Comparison of ENCODE assay signal across 8 cellular contexts in the genomic region with DNA sequence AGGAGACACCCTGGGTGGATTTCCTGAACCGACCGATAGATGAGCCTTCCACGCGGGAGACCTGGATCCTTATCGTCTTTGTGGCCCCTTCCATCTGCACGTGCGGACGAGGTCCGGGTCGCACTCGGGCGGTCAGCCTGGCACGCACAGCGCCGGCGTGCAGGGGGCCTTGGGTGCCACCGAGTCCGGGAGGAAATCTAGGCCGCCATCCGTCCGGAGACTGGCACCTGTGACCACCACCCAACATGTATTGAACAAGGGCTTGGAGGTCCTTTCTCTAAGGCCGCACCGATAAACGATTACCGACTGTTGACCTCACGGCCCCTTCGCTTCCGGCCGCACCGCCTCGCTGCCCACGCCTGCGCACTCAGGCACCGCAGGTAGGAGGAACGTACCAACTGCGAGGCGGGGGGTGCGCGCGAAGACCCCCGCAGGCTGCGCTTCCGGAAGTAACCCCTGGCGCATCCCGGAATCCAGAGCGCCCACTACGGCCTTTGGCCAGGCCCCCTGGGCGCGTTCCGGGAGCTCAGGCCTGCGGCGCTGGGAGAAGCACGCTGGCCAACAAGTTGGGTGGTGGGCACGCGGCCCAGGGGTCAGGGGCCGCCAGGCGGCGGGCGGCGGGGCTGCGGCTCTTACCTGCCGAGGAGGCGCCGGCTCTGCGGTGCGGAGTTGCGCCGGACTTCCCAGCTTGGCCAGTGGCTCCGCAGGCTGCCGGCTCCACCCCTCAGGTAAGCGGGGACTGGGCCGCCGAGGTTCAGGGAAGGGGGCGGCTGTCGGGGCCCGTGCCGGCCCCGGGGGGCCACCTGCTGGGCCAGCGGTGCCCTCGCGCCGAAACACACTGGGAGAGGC. TPM values are rescaled to one million over a fixed set of nuclear protein-coding genes. Genes with fewer than 3 reads are reported as not detected.
A peak's percentile ranks its signal among the peaks of the same experiment; 100 is the strongest.
DNase-seq lines count a peak whose midpoint lies in the region; ATAC-seq, FAIRE-seq and TF ChIP-seq lines count a peak whose summit lies in the region.

Gene ACTR3C, minus strand, starts transcription at position 713 of the 849 bp plus-strand sequence. CDS start 28,249 bp downstream, outside the sequence.
A gene with protein sequence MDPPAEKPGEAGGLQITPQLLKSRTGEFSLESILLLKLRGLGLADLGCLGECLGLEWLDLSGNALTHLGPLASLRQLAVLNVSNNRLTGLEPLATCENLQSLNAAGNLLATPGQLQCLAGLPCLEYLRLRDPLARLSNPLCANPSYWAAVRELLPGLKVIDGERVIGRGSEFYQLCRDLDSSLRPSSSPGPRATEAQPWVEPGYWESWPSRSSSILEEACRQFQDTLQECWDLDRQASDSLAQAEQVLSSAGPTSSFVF (plus strand): TSS at position 523 of the 849 bp plus-strand sequence. CDS start 13,507 bp downstream, outside the sequence.

- peak; percentile 35 to 57 for TF ChIP-seq CTCF in Caco-2 (IDR thresholded peaks at IDR 0.05; ENCODE audit: insufficient read depth in 1 of 2, low read depth in 1 of 2, low read length in 1 of 2, severe bottlenecking in 1 of 2, unreplicated experiment in 1 of 2)

- ATAC-seq in GM21390 (IDR thresholded peaks at IDR 0.05; ENCODE audit: unreplicated experiment) (peak; percentile 63), left cardiac atrium (peak; percentile 64 to 87)

- peaks cover 9% of the 10 kb centered on the region for H3K36me3 ChIP-seq in Caco-2 (ENCODE audit: control insufficient read depth, insufficient read depth, low read length)

- intact Hi-C loops in Caco-2 (cut with micrococcal nuclease; ENCODE audit: unreplicated experiment) = loop anchor here (1.0 to 2.0 kb wide), 4 partner anchors 36 to 98 kb away; partner anchors contain the start of genes REPIN1 and ZNF775
- intact Hi-C loops in activated naive CD4-positive, alpha-beta T cell treated with anti-CD3 and anti-CD28 coated beads for 36 hours (cut with micrococcal nuclease) = loop anchor here (1.0 to 5.0 kb wide), 7 partner anchors 34 to 759 kb away; partner anchors contain the start of genes FASTK and TMUB1
- intact Hi-C loops in left cardiac atrium (cut with DNase I) = no loop called here

- peak within 1 kb of the TSS; percentile 93 for H3K4me3 ChIP-seq in Caco-2 (ENCODE audit: low read depth, low read length)
- peak within 1 kb of the TSS; percentile 23 for H3K4me3 ChIP-seq in skeletal muscle cell (ENCODE audit: low read depth, low read length)

- H3K9me3 Mint-ChIP-seq in Caco-2 (ENCODE audit: unreplicated experiment) (no peaks in the 10 kb centered on the region), IgD-negative memory B cell (no peaks in the 10 kb centered on the region)
- H3K9me3 Mint-ChIP-seq in activated naive CD4-positive, alpha-beta T cell treated with anti-CD3 and anti-CD28 coated beads for 36 hours = no peaks in the 10 kb centered on the region

- H3K4me3 Mint-ChIP-seq in Caco-2 (ENCODE audit: unreplicated experiment) (peak within 1 kb of the TSS; percentile 95), IgD-negative memory B cell (peak within 1 kb of the TSS; percentile 92 to 99 (median 94))
- peak within 1 kb of the TSS; percentile 95 for H3K4me3 Mint-ChIP-seq in activated naive CD4-positive, alpha-beta T cell treated with anti-CD3 and anti-CD28 coated beads for 36 hours

- H3K36me3 Mint-ChIP-seq in Caco-2 (ENCODE audit: insufficient read depth, unreplicated experiment) (peaks cover 68% of the 10 kb centered on the region), IgD-negative memory B cell (peaks cover 13% of the 10 kb centered on the region)
- peaks cover 36% of the 10 kb centered on the region for H3K36me3 Mint-ChIP-seq in activated naive CD4-positive, alpha-beta T cell treated with anti-CD3 and anti-CD28 coated beads for 36 hours (ENCODE audit: low read depth)

- peak within 1 kb of the TSS; percentile 92 for H3K27ac Mint-ChIP-seq in Caco-2 (ENCODE audit: unreplicated experiment)
- H3K27ac Mint-ChIP-seq in IgD-negative memory B cell = peak within 1 kb of the TSS; percentile 94 to 98 (median 97)
- peak within 1 kb of the TSS; percentile 99 for H3K27ac Mint-ChIP-seq in activated naive CD4-positive, alpha-beta T cell treated with anti-CD3 and anti-CD28 coated beads for 36 hours

- H3K9me3 ChIP-seq in Caco-2 = no peaks in the 10 kb centered on the region

- H3K4me1 Mint-ChIP-seq in Caco-2 (ENCODE audit: low read depth, unreplicated experiment) (peaks cover 19% of the 10 kb centered on the region), IgD-negative memory B cell (peaks cover 27 to 37% (median 30%) of the 10 kb centered on the region in 3 donors)
- peaks cover 46% of the 10 kb centered on the region for H3K4me1 Mint-ChIP-seq in activated naive CD4-positive, alpha-beta T cell treated with anti-CD3 and anti-CD28 coated beads for 36 hours (ENCODE audit: low read depth)

- POLR2A ChIA-PET in Caco-2 (lab: Charles Lee) = interaction anchor here (0.6 to 1.0 kb wide), 2 partner anchors 55 to 1034 kb away, joined by 4 to 5 read pairs; no protein-coding TSS in a partner anchor

- DNase-seq in Caco-2 (peak; percentile 81 to 87), RCC 7860 (ENCODE audit: low spot score) (peak; percentile 80), left cardiac atrium (peak; percentile 50), skeletal muscle cell (ENCODE audit: low read depth) (no peak), foreskin melanocyte (no peak)
- peak; percentile 71 for DNase-seq in activated naive CD4-positive, alpha-beta T cell treated with anti-CD3 and anti-CD28 coated beads for 36 hours

- no peaks in the 10 kb centered on the region for H3K27me3 Mint-ChIP-seq in Caco-2 (ENCODE audit: insufficient read depth, unreplicated experiment)
- no peaks in the 10 kb centered on the region for H3K27me3 Mint-ChIP-seq in IgD-negative memory B cell
- H3K27me3 Mint-ChIP-seq in activated naive CD4-positive, alpha-beta T cell treated with anti-CD3 and anti-CD28 coated beads for 36 hours (ENCODE audit: low read depth) = no peaks in the 10 kb centered on the region

- H3K27me3 ChIP-seq in Caco-2 (replicated peaks; ENCODE audit: control insufficient read depth, insufficient read depth, low read length) = no peaks in the 10 kb centered on the region

- CTCF ChIA-PET in Caco-2 (lab: Charles Lee) = interaction anchor here (1.3 kb wide), 1 partner anchor 55 kb away, joined by 3 read pairs; no protein-coding TSS in a partner anchor
- CTCF ChIA-PET in activated naive CD4-positive, alpha-beta T cell treated with anti-CD3 and anti-CD28 coated beads for 36 hours (lab: Charles Lee) = interaction anchor here (1.1 kb wide), 1 partner anchor 47 kb away, joined by 3 read pairs; no protein-coding TSS in a partner anchor

- peaks cover 27% of the 10 kb centered on the region for H3K4me1 ChIP-seq in Caco-2

- no TSS peak for BruUV-seq in Caco-2 (replicated peaks; lab: Mats Ljungman, UMichigan)

- no peak for FAIRE-seq in RCC 7860 (lab: Jason Lieb, UNC)

RNA-seq across cellular contexts. Expression of gene ACTR3C, which starts in this region (rescaled TPM):
- total RNA-seq in Caco-2 (2022) (8.0 and 9.2 TPM in 2 replicates), left cardiac atrium (1 to 10 TPM; 3.7 to 4.9 TPM)
- 5.2 TPM for polyA plus RNA-seq in IgD-negative memory B cell
- total RNA-seq in activated naive CD4-positive, alpha-beta T cell treated with anti-CD3 and anti-CD28 coated beads for 36 hours = 1 to 10 TPM; 3.1 to 3.4 TPM

RNA-seq across cellular contexts. Expression of the second gene that starts in this region (rescaled TPM):
- 32.4 and 35.8 TPM in 2 replicates for total RNA-seq in Caco-2 (2022)
- 29.1 TPM for polyA plus RNA-seq in IgD-negative memory B cell
- 10 to 100 TPM; 10.3 to 13.3 TPM for total RNA-seq in activated naive CD4-positive, alpha-beta T cell treated with anti-CD3 and anti-CD28 coated beads for 36 hours
- 1 to 10 TPM; 4.3 to 5.7 TPM for total RNA-seq in left cardiac atrium

Comparison
In these comparisons a context has a peak if more than half of its experiments do, and no peak if none do; other contexts are left out.
1. DNase-seq: peak in Caco-2 (2 of 2), RCC 7860 (single experiment), activated naive CD4-positive, alpha-beta T cell treated with anti-CD3 and anti-CD28 coated beads for 36 hours (single experiment) and left cardiac atrium (single experiment); none in skeletal muscle cell (single experiment) and foreskin melanocyte (single experiment).
2. intact Hi-C loops: an anchor here in Caco-2 (1.0 to 2.0 kb wide) and activated naive CD4-positive, alpha-beta T cell treated with anti-CD3 and anti-CD28 coated beads for 36 hours (1.0 to 5.0 kb wide); none called in left cardiac atrium.
3. Peak in every context shown above with its lines, with median percentiles within 50 percentile points of each other: H3K27ac Mint-ChIP-seq and H3K4me3 Mint-ChIP-seq.